13 cellular contexts compared by ENCODE assay signal in genomic region chr6:35050988-35051330, GRCh38.
DNase-seq lines count a peak whose midpoint lies in the region; ATAC-seq and TF ChIP-seq lines count a peak whose summit lies in the region.
"Had no signal": no experiment of that assay in that cellular context is flagged by ENCODE, and none has a peak within 500 bp of the region (broad histone marks: within the 10 kb centered on the region; RNA-seq: fewer than 3 reads in every experiment).

No MANE protein-coding gene starts in this region.

- H3K27me3 ChIP-seq in Loucy (ENCODE audit: insufficient read depth, low read length, poor library complexity, severe bottlenecking) (no peaks in the 10 kb centered on the region), neuronal stem cell (ENCODE audit: control insufficient read depth in 3 of 3, insufficient read depth in 3 of 3, low read depth in 1 of 3, low read length in 3 of 3) (no peaks in the 10 kb centered on the region), testis (no peaks in the 10 kb centered on the region)
- H3K27me3 ChIP-seq: colonic mucosa had no signal

- peak overlapping the region; percentile 13 for H3K4me2 ChIP-seq in Loucy (ENCODE audit: low read depth, low read length, poor library complexity, severe bottlenecking)
- no peak overlapping the region for H3K4me2 ChIP-seq in neuronal stem cell (ENCODE audit: insufficient read depth, low read length, poor library complexity, severe bottlenecking)

- no peak for TF ChIP-seq CTCF in Loucy (conservative IDR thresholded peaks at IDR 0.05; ENCODE audit: low read length)
- TF ChIP-seq CTCF in testis (IDR thresholded peaks at IDR 0.05) = no peak

- H3K4me1 ChIP-seq in Loucy (ENCODE audit: insufficient read depth, low read length, poor library complexity, severe bottlenecking) = peaks cover 66% of the 10 kb centered on the region
- H3K4me1 ChIP-seq in neuronal stem cell (ENCODE audit: control insufficient read depth in 2 of 2, insufficient read depth in 1 of 2, low read depth in 1 of 2, low read length in 2 of 2) = peaks cover 45 to 49% of the 10 kb centered on the region in 2 donors
- peaks cover 68% of the 10 kb centered on the region for H3K4me1 ChIP-seq in testis

- H4K8ac ChIP-seq in neuronal stem cell (ENCODE audit: low read depth, low read length) = no peak overlapping the region

- H3K36me3 ChIP-seq in Loucy (ENCODE audit: insufficient read depth, low read length) = no peaks in the 10 kb centered on the region
- H3K36me3 ChIP-seq in neuronal stem cell (replicated peaks in 1 of 2; ENCODE audit: control insufficient read depth in 2 of 2, insufficient read depth in 2 of 2, low read length in 2 of 2) = peaks cover 0 to 2% of the 10 kb centered on the region in 2 donors
- H3K36me3 ChIP-seq in testis (ENCODE audit: low read depth, missing control alignments) = no peaks in the 10 kb centered on the region
- H3K36me3 ChIP-seq: colonic mucosa had no signal

- no peak overlapping the region for H2BK120ac ChIP-seq in neuronal stem cell (ENCODE audit: low read depth, low read length)

- intact Hi-C loops in testis (cut with DNase I; ENCODE audit: low total_unique reads) (no loop called here), sciatic nerve (cut with DNase I) (no loop called here)

- H3K18ac ChIP-seq in neuronal stem cell (ENCODE audit: low read length) = no peak overlapping the region

- no peak overlapping the region for H2BK5ac ChIP-seq in neuronal stem cell (ENCODE audit: low read length)

- H3K27ac ChIP-seq in caudate nucleus (ENCODE audit: low read depth, low read length) (peak overlapping the region; percentile 98), neuronal stem cell (replicated peaks; ENCODE audit: low read length) (no peak overlapping the region), testis (peak overlapping the region; percentile 13 to 79)

- H3K4me3 ChIP-seq in Loucy (ENCODE audit: low read length, poor library complexity, severe bottlenecking) (no peak overlapping the region), neuronal stem cell (ENCODE audit: low read length in 2 of 2) (no peak overlapping the region), testis (no peak overlapping the region)
- H3K4me3 ChIP-seq: colonic mucosa, lung had no signal

- peak overlapping the region; percentile 30 for H2AK5ac ChIP-seq in neuronal stem cell (ENCODE audit: low read depth, low read length)

- H3K23ac ChIP-seq in neuronal stem cell (ENCODE audit: low read depth, low read length, poor library complexity) = no peak overlapping the region

- H3K79me1 ChIP-seq in neuronal stem cell (ENCODE audit: low read depth, low read length) = no peaks in the 10 kb centered on the region

- H3K14ac ChIP-seq in neuronal stem cell (ENCODE audit: low read length) = no peak overlapping the region

- H2BK15ac ChIP-seq in neuronal stem cell (ENCODE audit: low read length) = no peak overlapping the region

- H3K9me3 ChIP-seq in Loucy (ENCODE audit: insufficient read depth, low read depth, low read length) (no peaks in the 10 kb centered on the region), neuronal stem cell (replicated peaks in 1 of 2; ENCODE audit: control insufficient read depth in 2 of 2, insufficient read depth in 1 of 2, low read depth in 1 of 2, low read length in 2 of 2) (no peaks in the 10 kb centered on the region), testis (no peaks in the 10 kb centered on the region)
- H3K9me3 ChIP-seq: colonic mucosa had no signal

- H3F3A ChIP-seq in Loucy (ENCODE audit: low read depth) = peaks cover 26% of the 10 kb centered on the region

- H2AFZ ChIP-seq in Loucy (ENCODE audit: low read length) (no peak overlapping the region), neuronal stem cell (ENCODE audit: low read length) (no peak overlapping the region)

- ATAC-seq in HG02623 (IDR thresholded peaks at IDR 0.05; ENCODE audit: unreplicated experiment) (no peak), sciatic nerve (no peak)
- ATAC-seq: activated CD4-positive, alpha-beta T cell treated with anti-CD3 and anti-CD28 coated beads for 36 hours had no signal

- H3K79me2 ChIP-seq in Loucy (ENCODE audit: insufficient read depth, low read length) = no peaks in the 10 kb centered on the region

- no CpG with 5 or more reads among the region's 7 CpGs for WGBS in neuronal stem cell (ENCODE audit: extremely low coverage in 2 of 2, insufficient read length in 2 of 2, insufficient replicate concordance in 1 of 2), 2 donors
- 77 to 79% methylated on average over 6 to 7 of the region's 7 CpGs for WGBS in testis, 2 donors

- DNase-seq in caudate nucleus (lab: John Stamatoyannopoulos, UW) = no peak
- DNase-seq in neuronal stem cell (ENCODE audit: low spot score) = no peak
- DNase-seq in testis = no peak
- no peak for DNase-seq in NCI-H345 (lab: John Stamatoyannopoulos, UW)
- DNase-seq in sciatic nerve (ENCODE audit: low spot score) = no peak
- DNase-seq: activated CD4-positive, alpha-beta T cell treated with anti-CD3 and anti-CD28 coated beads for 36 hours; colonic mucosa; NCI-H1092; NCI-H526; T1000 had no signal

- no peak for TF ChIP-seq POLR2A in testis (IDR thresholded peaks at IDR 0.05)

- H3K4ac ChIP-seq in neuronal stem cell (ENCODE audit: low read length) = no peak overlapping the region

- H2BK12ac ChIP-seq in neuronal stem cell (ENCODE audit: low read length) = no peak overlapping the region

- no peak overlapping the region for H4K91ac ChIP-seq in neuronal stem cell (ENCODE audit: low read depth, low read length, poor library complexity)

- H3K9me2 ChIP-seq in Loucy (replicated peaks; ENCODE audit: low read depth, low read length) = no peaks in the 10 kb centered on the region

- H3K9ac ChIP-seq in Loucy (ENCODE audit: low read depth, low read length, poor library complexity, severe bottlenecking) (peak overlapping the region; percentile 76), neuronal stem cell (ENCODE audit: low read depth, low read length, poor library complexity) (no peak overlapping the region)

- no peaks in the 10 kb centered on the region for H4K20me1 ChIP-seq in Loucy (ENCODE audit: insufficient read depth, low read length, poor library complexity, severe bottlenecking)
